Comparison of ENCODE assay signal across 10 cellular contexts in genomic region chr15:34616613-34617012, GRCh38. TPM values are rescaled to one million over a fixed set of nuclear protein-coding genes. Genes with fewer than 3 reads are reported as not detected.
DNase-seq lines count a peak whose midpoint lies in the region; ATAC-seq, FAIRE-seq and TF ChIP-seq lines count a peak whose summit lies in the region.
"Had no signal": no experiment of that assay in that cellular context is flagged by ENCODE, and none has a peak within 500 bp of the region (broad histone marks: within the 10 kb centered on the region; RNA-seq: fewer than 3 reads in every experiment).

No MANE protein-coding gene starts in this region.

- no peaks in the 10 kb centered on the region for H3K9me3 Mint-ChIP-seq in neural progenitor cell
- H3K9me3 Mint-ChIP-seq: activated naive CD4-positive, alpha-beta T cell treated with anti-CD3 and anti-CD28 coated beads, Interleukin-2, amount 50 U/mL, for 24 hours had no signal

- H2BK120ac ChIP-seq in H1 (replicated peaks; ENCODE audit: low read depth, low read length): no peak overlapping the region

- no peak overlapping the region for H4K5ac ChIP-seq in H1 (ENCODE audit: insufficient read length, low read depth, low read length)

- H3K79me2 ChIP-seq in H1 (ENCODE audit: control insufficient read depth in 1 of 2, insufficient read depth in 2 of 2, low read length in 2 of 2) (no peaks in the 10 kb centered on the region), neural progenitor cell (ENCODE audit: low read depth) (no peaks in the 10 kb centered on the region)

- FAIRE-seq in H1 (lab: Jason Lieb, UNC): no peak

- DNase-seq in GM03348 (ENCODE audit: low spot score) (peak; percentile 13), NB4 (ENCODE audit: low read depth) (peak; percentile 12), H1 (ENCODE audit: low read depth in 1 of 2, low spot score in 2 of 2) (no peak), neural progenitor cell (ENCODE audit: low spot score) (no peak), NCI-H1930 (lab: John Stamatoyannopoulos, UW) (no peak), SW 1271 (lab: John Stamatoyannopoulos, UW) (no peak)
- DNase-seq: stomach had no signal

- TF ChIP-seq CTCF in NB4 (IDR thresholded peaks at IDR 0.05; ENCODE audit: low read depth, low read length) (no peak), H1 (IDR thresholded peaks at IDR 0.05; ENCODE audit: control extremely low read depth in 1 of 3, insufficient read depth in 1 of 3, low read depth in 1 of 3, low read length in 3 of 3) (no peak), neural progenitor cell (IDR thresholded peaks at IDR 0.05) (peak; percentile 23)

- peak; percentile 17 to 28; a peak in 2 of 4 replicates for TF ChIP-seq RAD21 in H1 (IDR thresholded peaks at IDR 0.05 in 1 of 2, conservative IDR thresholded peaks at IDR 0.05 in 1 of 2; ENCODE audit: low read depth in 2 of 2, low read length in 2 of 2)

- H2BK20ac ChIP-seq in H1 (ENCODE audit: low read length): no peak overlapping the region

- TF ChIP-seq EP300 in H1 (IDR thresholded peaks at IDR 0.05; ENCODE audit: borderline replicate concordance in 1 of 2, low read depth in 2 of 2, low read length in 2 of 2): no peak

- H3K4me1 ChIP-seq in H1 (replicated peaks in 1 of 4; ENCODE audit: control insufficient read depth in 3 of 4, insufficient read depth in 4 of 4, low read length in 3 of 4) (no peaks in the 10 kb centered on the region), neural progenitor cell (no peaks in the 10 kb centered on the region)

- H3K56ac ChIP-seq in H1 (replicated peaks; ENCODE audit: insufficient read length, low read depth, low read length): no peak overlapping the region

- WGBS in H1 (ENCODE audit: extremely low coverage in 1 of 2, insufficient coverage in 1 of 2, insufficient read length in 1 of 2, insufficient replicate concordance in 2 of 2, low coverage in 1 of 2, low lambda C conversion rate in 2 of 2, missing lambda C conversion rate in 1 of 2), 2 experiments: 69% methylated on average over 5 of the region's 5 CpGs; no CpG with 5 or more reads in 1 of the 2 experiments

- H3K9me3 ChIP-seq in H1 (ENCODE audit: insufficient read depth in 2 of 2, low read depth in 1 of 2, low read length in 1 of 2) (no peaks in the 10 kb centered on the region), neural progenitor cell (ENCODE audit: low read depth) (no peaks in the 10 kb centered on the region)
- H3K9me3 ChIP-seq: stomach had no signal

- H2AFZ ChIP-seq in H1 (ENCODE audit: low read length) (no peak overlapping the region), neural progenitor cell (replicated peaks) (no peak overlapping the region)

- no peak overlapping the region for H3K14ac ChIP-seq in H1 (ENCODE audit: insufficient read length)

- H3K36me3 ChIP-seq in H1 (ENCODE audit: control insufficient read depth in 2 of 4, insufficient read depth in 4 of 4, low read length in 3 of 4) (no peaks in the 10 kb centered on the region), neural progenitor cell (no peaks in the 10 kb centered on the region)
- H3K36me3 ChIP-seq: stomach had no signal

- POLR2A ChIA-PET in H1 (lab: Charles Lee; ENCODE audit: partially characterized antibody): no interaction called here

- H3K79me1 ChIP-seq in H1 (ENCODE audit: low read depth, low read length): no peaks in the 10 kb centered on the region

- H4K8ac ChIP-seq in H1 (ENCODE audit: extremely low read depth, insufficient read depth, low read length): no peak overlapping the region

- H4K91ac ChIP-seq in H1 (replicated peaks; ENCODE audit: insufficient read length, low read length): no peak overlapping the region

- H3K4me3 ChIP-seq in NB4 (ENCODE audit: low read depth, low read length) (no peak overlapping the region), H1 (ENCODE audit: extremely low read depth in 1 of 4, insufficient read depth in 2 of 4, low read depth in 3 of 4, low read length in 4 of 4) (no peak overlapping the region), neural progenitor cell (no peak overlapping the region)
- H3K4me3 ChIP-seq: stomach had no signal

- no peaks in the 10 kb centered on the region for H3F3A ChIP-seq in neural progenitor cell (ENCODE audit: low read depth)

- H3K4me1 Mint-ChIP-seq in neural progenitor cell: no peaks in the 10 kb centered on the region
- H3K4me1 Mint-ChIP-seq: activated naive CD4-positive, alpha-beta T cell treated with anti-CD3 and anti-CD28 coated beads, Interleukin-2, amount 50 U/mL, for 24 hours had no signal

- H3K4ac ChIP-seq in H1 (replicated peaks; ENCODE audit: insufficient read length, low read depth, low read length): no peak overlapping the region

- H2BK5ac ChIP-seq in H1 (ENCODE audit: low read depth, low read length): no peak overlapping the region

- H4K20me1 ChIP-seq in H1 (replicated peaks in 1 of 2; ENCODE audit: control insufficient read depth in 1 of 2, insufficient read depth in 2 of 2, low read length in 2 of 2): no peaks in the 10 kb centered on the region
- H4K20me1 ChIP-seq in neural progenitor cell (ENCODE audit: low read depth): no peaks in the 10 kb centered on the region

- H3K4me2 ChIP-seq in H1 (ENCODE audit: insufficient read depth in 1 of 2, low read depth in 2 of 2, low read length in 2 of 2) (no peak overlapping the region), neural progenitor cell (no peak overlapping the region)

- H3K27me3 ChIP-seq in H1 (replicated peaks in 1 of 4; ENCODE audit: control insufficient read depth in 3 of 4, extremely low read depth in 1 of 4, insufficient read depth in 3 of 4, low read length in 3 of 4): no peaks in the 10 kb centered on the region
- H3K27me3 ChIP-seq in neural progenitor cell: peaks cover 11% of the 10 kb centered on the region

- no peaks in the 10 kb centered on the region for H3K23me2 ChIP-seq in H1 (ENCODE audit: low read depth, low read length)

- no peak overlapping the region for H3K27ac Mint-ChIP-seq in neural progenitor cell
- H3K27ac Mint-ChIP-seq: activated naive CD4-positive, alpha-beta T cell treated with anti-CD3 and anti-CD28 coated beads, Interleukin-2, amount 50 U/mL, for 24 hours had no signal

- H3K23ac ChIP-seq in H1 (ENCODE audit: insufficient read length): no peak overlapping the region

- H3K27me3 Mint-ChIP-seq in neural progenitor cell (ENCODE audit: insufficient read depth, low read depth): no peaks in the 10 kb centered on the region

- no peak overlapping the region for H3K18ac ChIP-seq in H1 (ENCODE audit: extremely low read depth, low read length)

- H3K9ac ChIP-seq in H1 (replicated peaks in 1 of 4; ENCODE audit: extremely low read depth in 1 of 4, low read depth in 3 of 4, low read length in 3 of 4) (no peak overlapping the region), neural progenitor cell (no peak overlapping the region)

- no peak overlapping the region for H2BK12ac ChIP-seq in H1 (ENCODE audit: low read depth, low read length)

- H3K4me3 Mint-ChIP-seq in neural progenitor cell: no peak overlapping the region
- H3K4me3 Mint-ChIP-seq: activated naive CD4-positive, alpha-beta T cell treated with anti-CD3 and anti-CD28 coated beads, Interleukin-2, amount 50 U/mL, for 24 hours had no signal

- CTCF ChIA-PET in H1 (lab: Charles Lee; ENCODE audit: partially characterized antibody): interaction anchor here (1.4 to 1.6 kb wide), 2 partner anchors 17 to 30 kb away, joined by 4 read pairs; no protein-coding TSS in a partner anchor

- no peaks in the 10 kb centered on the region for H3K36me3 Mint-ChIP-seq in neural progenitor cell
- H3K36me3 Mint-ChIP-seq: activated naive CD4-positive, alpha-beta T cell treated with anti-CD3 and anti-CD28 coated beads, Interleukin-2, amount 50 U/mL, for 24 hours had no signal

- TF ChIP-seq POLR2A in NB4 (IDR thresholded peaks at IDR 0.05; ENCODE audit: extremely low read depth, insufficient read length) (no peak), H1 (IDR thresholded peaks at IDR 0.05; ENCODE audit: control extremely low read depth in 1 of 2, low read depth in 2 of 2, low read length in 2 of 2) (no peak)

- no peak overlapping the region for H2BK15ac ChIP-seq in H1 (ENCODE audit: low read length)

- H2AK5ac ChIP-seq in H1 (ENCODE audit: low read depth, low read length): no peak overlapping the region

- no peak for ATAC-seq in HG03045 (IDR thresholded peaks at IDR 0.05; ENCODE audit: unreplicated experiment)
- no peak for ATAC-seq in GM18870 (IDR thresholded peaks at IDR 0.05; ENCODE audit: unreplicated experiment)

- H3K27ac ChIP-seq in H1 (ENCODE audit: low read depth, low read length) (no peak overlapping the region), neural progenitor cell (no peak overlapping the region)
- H3K27ac ChIP-seq: stomach had no signal

TF ChIP-seq in H1, 55 proteins besides CTCF, POLR2A, EP300 and RAD21 (continues in another document):
- TF ChIP-seq TCF12 (IDR thresholded peaks at IDR 0.05; ENCODE audit: low read depth, low read length) (no peak), BACH1 (IDR thresholded peaks at IDR 0.05; ENCODE audit: low read length) (no peak), PHF8 (conservative IDR thresholded peaks at IDR 0.05; ENCODE audit: low read depth, low read length) (no peak), CHD1 (IDR thresholded peaks at IDR 0.05; ENCODE audit: low read depth, low read length) (no peak), HDAC2 (IDR thresholded peaks at IDR 0.05; ENCODE audit: borderline replicate concordance in 1 of 2, low read depth in 2 of 2, low read length in 2 of 2) (no peak), TAF1 (IDR thresholded peaks at IDR 0.05; ENCODE audit: low read depth, low read length) (no peak), RBBP5 (IDR thresholded peaks at IDR 0.05; ENCODE audit: borderline replicate concordance, low read depth, low read length) (no peak), BCL11A (IDR thresholded peaks at IDR 0.05; ENCODE audit: low read depth in 2 of 2, low read length in 2 of 2) (no peak), SIX5 (IDR thresholded peaks at IDR 0.05; ENCODE audit: low read depth, low read length) (no peak), SRF (IDR thresholded peaks at IDR 0.05; ENCODE audit: low read depth, low read length) (no peak), CREB1 (IDR thresholded peaks at IDR 0.05) (no peak)

RNA-seq across cellular contexts. Expression of gene GOLGA8B, which starts 33.2 kb away (rescaled TPM):
- 23.3 and 30.0 TPM in 2 replicates for total RNA-seq in H1 (2021; fragmentation: NEBNext Ultra II Directional; extraction: Animal tissue kit (Norgen Biotek cat#: 25700))
- polyA plus RNA-seq in H1 (2011; rRNA removed): 14.0 and 14.1 TPM in 2 replicates
- 33.6 TPM for polyA plus RNA-seq in H1 (2011; cell fraction: cytosol; rRNA removed)
- polyA plus RNA-seq in H1 (2011; cell fraction: nucleus; rRNA removed): 64.6 TPM
- polyA plus RNA-seq in H1 (2012, experiment 1 of 2): 26.4 to 46.2 TPM (median 34.6 TPM) in 4 replicates
- polyA plus RNA-seq in H1 (2012, experiment 2 of 2): 1.5 TPM
- 19.8 TPM for polyA plus RNA-seq in H1 (2013, experiment 1 of 2)
- polyA plus RNA-seq in H1 (2013, experiment 2 of 2): 16.7 TPM
- polyA minus RNA-seq in H1 (2011; rRNA and poly(A)+ RNA removed): 5.7 and 6.6 TPM in 2 replicates
- 10.1 TPM for polyA minus RNA-seq in H1 (2011; cell fraction: cytosol; rRNA and poly(A)+ RNA removed)
- polyA minus RNA-seq in H1 (2011; cell fraction: nucleus; rRNA and poly(A)+ RNA removed): 17.7 TPM
- total RNA-seq in neural progenitor cell (ENCODE audit: low replicate concordance): 83.1 and 85.4 TPM in 2 replicates

Comparison
In these comparisons a context has a peak if more than half of its experiments do, and no peak if none do; other contexts are left out.
1. DNase-seq: peak in GM03348 (single experiment) and NB4 (single experiment); none in H1 (0 of 2), neural progenitor cell (single experiment), NCI-H1930 (0 of 2) and SW 1271 (0 of 2).